14 cellular contexts compared by ENCODE assay signal in the genomic region with DNA sequence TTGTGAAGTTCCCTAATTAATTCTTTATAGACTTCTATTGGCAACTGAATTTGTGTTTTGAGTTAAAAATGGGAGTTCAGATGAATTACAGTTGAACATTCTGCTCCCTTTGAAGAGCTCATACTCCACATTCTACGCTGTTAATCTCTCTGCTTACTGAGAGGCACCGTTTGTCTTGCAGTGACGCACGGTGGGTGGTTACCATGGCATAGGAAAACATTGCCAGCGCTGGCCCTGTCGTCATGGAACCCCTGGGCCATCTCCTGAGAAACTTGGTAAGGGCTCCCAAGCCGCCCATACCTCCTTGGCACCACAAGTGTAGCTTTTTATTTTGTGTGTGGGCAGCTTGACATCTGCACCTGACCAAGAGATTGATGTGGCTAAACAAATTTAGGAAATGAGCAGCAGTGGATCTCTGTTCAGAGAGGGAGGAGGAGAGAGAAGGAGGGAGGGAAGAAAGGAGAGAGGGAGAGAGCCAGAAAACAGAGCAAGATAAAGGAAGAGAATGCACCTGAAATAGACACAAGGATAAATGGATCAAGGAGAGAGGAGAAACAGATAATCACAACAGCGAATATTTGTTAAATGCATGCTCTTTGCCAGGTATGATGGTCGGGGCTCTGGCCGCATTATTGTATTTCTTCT.
A peak's percentile ranks its signal among the peaks of the same experiment; 100 is the strongest.
DNase-seq lines count a peak whose midpoint lies in the region; ATAC-seq and TF ChIP-seq lines count a peak whose summit lies in the region.
"Had no signal": no experiment of that assay in that cellular context is flagged by ENCODE, and none has a peak within 500 bp of the region (broad histone marks: within the 10 kb centered on the region; RNA-seq: fewer than 3 reads in every experiment).

No MANE protein-coding gene starts in this region.

- H3K27me3 Mint-ChIP-seq in nephron progenitor cell (ENCODE audit: low read depth, poor library complexity), result peaks cover 7% of the 10 kb centered on the region

- intact Hi-C loops in left cardiac atrium (cut with DNase I), result loop anchor here in 1 of 2 donors (5.0 kb wide), 1 partner anchor 68 kb away; no protein-coding TSS in a partner anchor
- intact Hi-C loops in uterus (cut with DNase I; ENCODE audit: low total_unique reads), result no loop called here
- intact Hi-C loops in gastrocnemius medialis (cut with DNase I; ENCODE audit: low total_unique reads), result no loop called here

- peak; percentile 55 to 98 for ATAC-seq in left cardiac atrium
- no peak for ATAC-seq in gastrocnemius medialis
- ATAC-seq: activated naive CD4-positive, alpha-beta T cell treated with anti-CD3 and anti-CD28 coated beads, Interleukin-2, amount 50 U/mL, for 72 hours; natural killer cell had no signal

- H3K36me3 Mint-ChIP-seq in nephron progenitor cell (ENCODE audit: low read depth), result peaks cover 9% of the 10 kb centered on the region
- H3K36me3 Mint-ChIP-seq: activated naive CD4-positive, alpha-beta T cell treated with anti-CD3 and anti-CD28 coated beads, Interleukin-2, amount 50 U/mL, for 72 hours; natural killer cell had no signal

- H3K27me3 ChIP-seq in uterus (no peaks in the 10 kb centered on the region), gastrocnemius medialis (no peaks in the 10 kb centered on the region)
- H3K27me3 ChIP-seq: upper lobe of left lung had no signal

- H3K4me1 ChIP-seq in uterus (no peaks in the 10 kb centered on the region), gastrocnemius medialis (no peaks in the 10 kb centered on the region)
- H3K4me1 ChIP-seq: upper lobe of left lung had no signal

- H3K9me3 Mint-ChIP-seq in nephron progenitor cell, result peaks cover 22% of the 10 kb centered on the region

- H3K4me3 ChIP-seq in uterus (no peak overlapping the region), gastrocnemius medialis (no peak overlapping the region)
- H3K4me3 ChIP-seq: SK-N-MC, upper lobe of left lung had no signal

- H3K36me3 ChIP-seq in uterus (no peaks in the 10 kb centered on the region), gastrocnemius medialis (no peaks in the 10 kb centered on the region)
- H3K36me3 ChIP-seq: upper lobe of left lung had no signal

- in situ Hi-C loops in gastrocnemius medialis (cut with MboI; ENCODE audit: low sequenced_read_pairs in 4 of 4), result no loop called here

- no peak for TF ChIP-seq CTCF in nephron progenitor cell (IDR thresholded peaks at IDR 0.05)
- TF ChIP-seq CTCF in uterus (IDR thresholded peaks at IDR 0.05), result no peak
- no peak for TF ChIP-seq CTCF in gastrocnemius medialis (IDR thresholded peaks at IDR 0.05 in 4 of 5, conservative IDR thresholded peaks at IDR 0.05 in 1 of 5)

- TF ChIP-seq POLR2A in uterus (IDR thresholded peaks at IDR 0.05) (no peak), gastrocnemius medialis (IDR thresholded peaks at IDR 0.05) (no peak)

- H3K27ac ChIP-seq in uterus (peak overlapping the region; percentile 69 to 70), gastrocnemius medialis (no peak overlapping the region)
- H3K27ac ChIP-seq: SK-N-MC, upper lobe of left lung had no signal

- peak; percentile 9 to 49 for DNase-seq in SHP77 (lab: John Stamatoyannopoulos, UW)
- no peak for DNase-seq in SHP77 treated with DMSO at 0.1 percent for 48 hours (lab: John Stamatoyannopoulos, UW)
- peak; percentile 75 for DNase-seq in left cardiac atrium
- DNase-seq in nephron progenitor cell, result peak; percentile 47
- peak; percentile 73 to 80 for DNase-seq in uterus
- DNase-seq in stimulated activated naive CD4-positive, alpha-beta T cell treated with Interleukin-2 at 50 U/mL for 16 hours (lab: John Stamatoyannopoulos, UW), result no peak
- DNase-seq in gastrocnemius medialis, result no peak
- DNase-seq in cerebellar nuclear complex (lab: John Stamatoyannopoulos, UW), result no peak
- DNase-seq: natural killer cell, NCI-H1417, NCI-H526 treated with DMSO at 0.1 percent for 48 hours had no signal

- peaks cover 14% of the 10 kb centered on the region for H3K4me1 Mint-ChIP-seq in nephron progenitor cell
- H3K4me1 Mint-ChIP-seq: natural killer cell had no signal

- H3K27ac Mint-ChIP-seq in nephron progenitor cell, result no peak overlapping the region
- H3K27ac Mint-ChIP-seq: activated naive CD4-positive, alpha-beta T cell treated with anti-CD3 and anti-CD28 coated beads, Interleukin-2, amount 50 U/mL, for 72 hours; natural killer cell had no signal

- H3K9me3 ChIP-seq in uterus (no peaks in the 10 kb centered on the region), gastrocnemius medialis (no peaks in the 10 kb centered on the region)

- H3K4me3 Mint-ChIP-seq in nephron progenitor cell, result no peak overlapping the region
- H3K4me3 Mint-ChIP-seq: natural killer cell had no signal

Comparison
In these comparisons a context has a peak if more than half of its experiments do, and no peak if none do; other contexts are left out.
1. DNase-seq: peak in SHP77 (2 of 2), left cardiac atrium (single experiment), nephron progenitor cell (single experiment) and uterus (2 of 2); none in SHP77 treated with DMSO at 0.1 percent for 48 hours (single experiment), stimulated activated naive CD4-positive, alpha-beta T cell treated with Interleukin-2 at 50 U/mL for 16 hours (single experiment), gastrocnemius medialis (0 of 2) and cerebellar nuclear complex (0 of 2).
2. ATAC-seq: peak in left cardiac atrium (2 of 2); none in gastrocnemius medialis (0 of 2).
3. H3K27ac ChIP-seq: peak in uterus (2 of 2); none in gastrocnemius medialis (0 of 4).